Comparison of ENCODE assay signal across 11 cellular contexts in genomic region chr11:47377571-47378010, GRCh38. TPM values are rescaled to one million over a fixed set of nuclear protein-coding genes. Genes with fewer than 3 reads are reported as not detected.
A peak's percentile ranks its signal among the peaks of the same experiment; 100 is the strongest.
DNase-seq lines count a peak whose midpoint lies in the region; ATAC-seq, FAIRE-seq and TF ChIP-seq lines count a peak whose summit lies in the region.
"Had no signal": no experiment of that assay in that cellular context is flagged by ENCODE, and none has a peak within 500 bp of the region (broad histone marks: within the 10 kb centered on the region; RNA-seq: fewer than 3 reads in every experiment).

No MANE protein-coding gene starts in this region.

- H3K36me3 ChIP-seq in GM06990 (ENCODE audit: control insufficient read depth, insufficient read depth, low read length) (peaks cover 6% of the 10 kb centered on the region), duodenal mucosa (ENCODE audit: control insufficient read depth in 1 of 2, insufficient read depth in 2 of 2, low read length in 2 of 2) (no peaks in the 10 kb centered on the region), osteoblast (ENCODE audit: insufficient read depth, low read length) (no peaks in the 10 kb centered on the region)

- H3K9me3 ChIP-seq in duodenal mucosa (ENCODE audit: control insufficient read depth in 1 of 2, low read length in 2 of 2) (no peaks in the 10 kb centered on the region), osteoblast (ENCODE audit: low read depth, low read length) (no peaks in the 10 kb centered on the region)

- no peak overlapping the region for H3K4me2 ChIP-seq in osteoblast (ENCODE audit: insufficient read depth, low read length)

- peak overlapping the region; percentile 100 for H3K27ac ChIP-seq in HL-60 (replicated peaks)
- peak overlapping the region; percentile 22 for H3K27ac ChIP-seq in duodenal mucosa (ENCODE audit: low read depth, low read length)
- H3K27ac ChIP-seq in osteoblast (ENCODE audit: low read depth, low read length): no peak overlapping the region

- DNase-seq in GM06990 (ENCODE audit: extremely low read depth, insufficient read length) (no peak), HL-60 (ENCODE audit: low read depth in 1 of 2, low spot score in 1 of 2) (peak in 1 of 2 experiments; percentile 62), osteoblast (ENCODE audit: insufficient read length, low spot score, missing footprints) (peak; percentile 62), frontal cortex (ENCODE audit: low spot score in 2 of 2) (no peak), DMS114 treated with DMSO at 0.1 percent for 48 hours (lab: John Stamatoyannopoulos, UW; ENCODE audit: unreplicated experiment) (no peak), NCI-H1092 treated with DMSO at 0.1 percent for 48 hours (lab: John Stamatoyannopoulos, UW) (no peak)
- DNase-seq: activated T-cell treated with anti-CD3 and anti-CD28 coated beads, Interleukin-2, amount 50 U/mL, for 72 hours; effector memory CD4-positive, alpha-beta T cell had no signal

- TF ChIP-seq CTCF in GM06990 (IDR thresholded peaks at IDR 0.05; ENCODE audit: insufficient read depth, low read length, poor library complexity, severe bottlenecking): no peak
- TF ChIP-seq CTCF in HL-60 (IDR thresholded peaks at IDR 0.05; ENCODE audit: insufficient read depth, low read length): no peak
- TF ChIP-seq CTCF in osteoblast (IDR thresholded peaks at IDR 0.05; ENCODE audit: extremely low read depth, low read depth, low read length): no peak

- no peak for ATAC-seq in GM18519 (IDR thresholded peaks at IDR 0.05; ENCODE audit: low FRiP score, unreplicated experiment)
- ATAC-seq: activated T-cell treated with anti-CD3 and anti-CD28 coated beads, Interleukin-2, amount 50 U/mL, for 72 hours had no signal

- no peak overlapping the region for H2AFZ ChIP-seq in osteoblast (ENCODE audit: low read length)

- H3K27me3 ChIP-seq in GM06990 (replicated peaks; ENCODE audit: control insufficient read depth, insufficient read depth, low read length) (no peaks in the 10 kb centered on the region), HL-60 (ENCODE audit: insufficient read depth, poor library complexity, severe bottlenecking) (no peaks in the 10 kb centered on the region), duodenal mucosa (ENCODE audit: control insufficient read depth in 1 of 2, insufficient read depth in 2 of 2, low read length in 2 of 2) (no peaks in the 10 kb centered on the region), osteoblast (ENCODE audit: insufficient read depth, low read length) (no peaks in the 10 kb centered on the region)

- peak overlapping the region; percentile 44 to 51 for H3K9ac ChIP-seq in duodenal mucosa (ENCODE audit: low read depth in 1 of 2, low read length in 2 of 2)

- peak overlapping the region; percentile 82 for H3K4me3 ChIP-seq in GM06990 (replicated peaks; ENCODE audit: low read depth, low read length)
- peak overlapping the region; percentile 80 for H3K4me3 ChIP-seq in HL-60 (replicated peaks; ENCODE audit: insufficient read depth, low read length)
- peak overlapping the region; percentile 63 to 65 for H3K4me3 ChIP-seq in duodenal mucosa (ENCODE audit: low read depth in 1 of 2, low read length in 2 of 2)
- no peak overlapping the region for H3K4me3 ChIP-seq in osteoblast (ENCODE audit: insufficient read depth, low read length)

- no peak for FAIRE-seq in frontal cortex (lab: Jason Lieb, UNC)

- H4K20me1 ChIP-seq in osteoblast (ENCODE audit: insufficient read depth, low read length): no peaks in the 10 kb centered on the region

- no peaks in the 10 kb centered on the region for H3K79me2 ChIP-seq in osteoblast (ENCODE audit: insufficient read depth, low read length)

- H3K4me1 ChIP-seq in duodenal mucosa (ENCODE audit: control insufficient read depth in 1 of 2, insufficient read depth in 2 of 2, low read length in 2 of 2) (no peaks in the 10 kb centered on the region), osteoblast (ENCODE audit: insufficient read depth, low read length) (peaks cover 4% of the 10 kb centered on the region)

RNA-seq across cellular contexts. Expression of gene SPI1, which starts 0.8 kb away (rescaled TPM):
- total RNA-seq in osteoblast (not detected in 2 replicates), frontal cortex (1.2 TPM)

RNA-seq across cellular contexts. Expression of gene MYBPC3, which starts 25.1 kb away (rescaled TPM):
- total RNA-seq in osteoblast: not detected in 2 replicates
- not detected for total RNA-seq in frontal cortex
- total RNA-seq: activated T-cell treated with anti-CD3 and anti-CD28 coated beads, Interleukin-2, amount 50 U/mL, for 72 hours; H7 had no signal

RNA-seq across cellular contexts. Expression of gene SLC39A13, which starts 30.8 kb away (rescaled TPM):
- 52.5 and 78.9 TPM in 2 replicates for total RNA-seq in osteoblast
- total RNA-seq in frontal cortex: 8.6 TPM

RNA-seq across cellular contexts. Expression of gene PSMC3, which starts 48.6 kb away (rescaled TPM):
- total RNA-seq in osteoblast: 121 and 124 TPM in 2 replicates
- 104 TPM for total RNA-seq in frontal cortex
